2 cellular contexts compared by ENCODE assay signal in the genomic region with DNA sequence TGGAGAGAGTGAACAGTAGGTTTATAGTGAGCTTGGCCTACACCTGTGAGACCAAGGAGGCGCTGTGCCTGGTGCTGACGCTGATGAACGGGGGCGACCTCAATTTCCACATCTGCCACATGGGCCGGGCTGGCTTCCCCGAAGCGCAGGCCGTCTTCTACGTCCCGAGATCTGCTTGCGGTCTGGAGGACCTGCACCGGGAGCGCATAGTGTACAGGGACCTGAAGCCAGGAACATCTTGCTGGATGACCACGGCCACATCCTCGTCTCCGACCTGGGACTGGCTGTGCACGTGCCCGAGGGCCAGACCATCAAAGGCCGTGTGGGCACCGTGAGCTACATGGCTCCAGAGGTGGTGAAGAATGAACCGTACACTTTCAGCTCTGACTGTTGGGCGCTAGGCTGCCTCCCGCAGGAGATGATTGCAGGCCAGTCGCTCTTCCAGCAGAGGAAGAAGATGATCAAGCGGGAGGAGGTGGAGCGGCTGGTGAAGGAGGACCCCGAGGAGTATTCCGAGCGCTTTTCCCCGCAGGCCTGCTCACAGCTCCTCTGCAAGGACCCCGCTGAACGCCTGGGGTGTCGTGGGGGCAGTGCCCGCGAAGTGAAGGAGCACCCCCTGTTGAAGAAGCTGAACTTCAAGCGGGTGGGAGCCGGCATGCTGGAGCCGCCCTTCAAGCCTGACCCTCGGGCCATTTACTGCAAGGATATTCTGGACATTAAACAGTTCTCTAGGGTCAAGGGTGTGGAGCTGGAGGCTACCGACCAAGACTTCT.
TF ChIP-seq lines count a peak whose summit lies in the region.

No MANE protein-coding gene starts in this region.

TF ChIP-seq in GM23338, 12 proteins besides CTCF, POLR2A, EP300 and RAD21 (continued from another document):
- TF ChIP-seq, protein P1, sequence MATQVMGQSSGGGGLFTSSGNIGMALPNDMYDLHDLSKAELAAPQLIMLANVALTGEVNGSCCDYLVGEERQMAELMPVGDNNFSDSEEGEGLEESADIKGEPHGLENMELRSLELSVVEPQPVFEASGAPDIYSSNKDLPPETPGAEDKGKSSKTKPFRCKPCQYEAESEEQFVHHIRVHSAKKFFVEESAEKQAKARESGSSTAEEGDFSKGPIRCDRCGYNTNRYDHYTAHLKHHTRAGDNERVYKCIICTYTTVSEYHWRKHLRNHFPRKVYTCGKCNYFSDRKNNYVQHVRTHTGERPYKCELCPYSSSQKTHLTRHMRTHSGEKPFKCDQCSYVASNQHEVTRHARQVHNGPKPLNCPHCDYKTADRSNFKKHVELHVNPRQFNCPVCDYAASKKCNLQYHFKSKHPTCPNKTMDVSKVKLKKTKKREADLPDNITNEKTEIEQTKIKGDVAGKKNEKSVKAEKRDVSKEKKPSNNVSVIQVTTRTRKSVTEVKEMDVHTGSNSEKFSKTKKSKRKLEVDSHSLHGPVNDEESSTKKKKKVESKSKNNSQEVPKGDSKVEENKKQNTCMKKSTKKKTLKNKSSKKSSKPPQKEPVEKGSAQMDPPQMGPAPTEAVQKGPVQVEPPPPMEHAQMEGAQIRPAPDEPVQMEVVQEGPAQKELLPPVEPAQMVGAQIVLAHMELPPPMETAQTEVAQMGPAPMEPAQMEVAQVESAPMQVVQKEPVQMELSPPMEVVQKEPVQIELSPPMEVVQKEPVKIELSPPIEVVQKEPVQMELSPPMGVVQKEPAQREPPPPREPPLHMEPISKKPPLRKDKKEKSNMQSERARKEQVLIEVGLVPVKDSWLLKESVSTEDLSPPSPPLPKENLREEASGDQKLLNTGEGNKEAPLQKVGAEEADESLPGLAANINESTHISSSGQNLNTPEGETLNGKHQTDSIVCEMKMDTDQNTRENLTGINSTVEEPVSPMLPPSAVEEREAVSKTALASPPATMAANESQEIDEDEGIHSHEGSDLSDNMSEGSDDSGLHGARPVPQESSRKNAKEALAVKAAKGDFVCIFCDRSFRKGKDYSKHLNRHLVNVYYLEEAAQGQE (IDR thresholded peaks at IDR 0.05; ENCODE audit: unreplicated experiment), result no peak

TF ChIP-seq in WTC11, 78 proteins besides CTCF, POLR2A, EP300 and RAD21 (continued from another document):
- TF ChIP-seq, protein P2, sequence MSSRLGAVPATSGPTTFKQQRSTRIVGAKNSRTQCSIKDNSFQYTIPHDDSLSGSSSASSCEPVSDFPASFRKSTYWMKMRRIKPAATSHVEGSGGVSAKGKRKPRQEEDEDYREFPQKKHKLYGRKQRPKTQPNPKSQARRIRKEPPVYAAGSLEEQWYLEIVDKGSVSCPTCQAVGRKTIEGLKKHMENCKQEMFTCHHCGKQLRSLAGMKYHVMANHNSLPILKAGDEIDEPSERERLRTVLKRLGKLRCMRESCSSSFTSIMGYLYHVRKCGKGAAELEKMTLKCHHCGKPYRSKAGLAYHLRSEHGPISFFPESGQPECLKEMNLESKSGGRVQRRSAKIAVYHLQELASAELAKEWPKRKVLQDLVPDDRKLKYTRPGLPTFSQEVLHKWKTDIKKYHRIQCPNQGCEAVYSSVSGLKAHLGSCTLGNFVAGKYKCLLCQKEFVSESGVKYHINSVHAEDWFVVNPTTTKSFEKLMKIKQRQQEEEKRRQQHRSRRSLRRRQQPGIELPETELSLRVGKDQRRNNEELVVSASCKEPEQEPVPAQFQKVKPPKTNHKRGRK (CRISPR knock-in tag; IDR thresholded peaks at IDR 0.05; ENCODE audit: borderline replicate concordance), result no peak
- TF ChIP-seq FOXK1 (CRISPR knock-in tag; IDR thresholded peaks at IDR 0.05), result no peak
- TF ChIP-seq, protein P3, sequence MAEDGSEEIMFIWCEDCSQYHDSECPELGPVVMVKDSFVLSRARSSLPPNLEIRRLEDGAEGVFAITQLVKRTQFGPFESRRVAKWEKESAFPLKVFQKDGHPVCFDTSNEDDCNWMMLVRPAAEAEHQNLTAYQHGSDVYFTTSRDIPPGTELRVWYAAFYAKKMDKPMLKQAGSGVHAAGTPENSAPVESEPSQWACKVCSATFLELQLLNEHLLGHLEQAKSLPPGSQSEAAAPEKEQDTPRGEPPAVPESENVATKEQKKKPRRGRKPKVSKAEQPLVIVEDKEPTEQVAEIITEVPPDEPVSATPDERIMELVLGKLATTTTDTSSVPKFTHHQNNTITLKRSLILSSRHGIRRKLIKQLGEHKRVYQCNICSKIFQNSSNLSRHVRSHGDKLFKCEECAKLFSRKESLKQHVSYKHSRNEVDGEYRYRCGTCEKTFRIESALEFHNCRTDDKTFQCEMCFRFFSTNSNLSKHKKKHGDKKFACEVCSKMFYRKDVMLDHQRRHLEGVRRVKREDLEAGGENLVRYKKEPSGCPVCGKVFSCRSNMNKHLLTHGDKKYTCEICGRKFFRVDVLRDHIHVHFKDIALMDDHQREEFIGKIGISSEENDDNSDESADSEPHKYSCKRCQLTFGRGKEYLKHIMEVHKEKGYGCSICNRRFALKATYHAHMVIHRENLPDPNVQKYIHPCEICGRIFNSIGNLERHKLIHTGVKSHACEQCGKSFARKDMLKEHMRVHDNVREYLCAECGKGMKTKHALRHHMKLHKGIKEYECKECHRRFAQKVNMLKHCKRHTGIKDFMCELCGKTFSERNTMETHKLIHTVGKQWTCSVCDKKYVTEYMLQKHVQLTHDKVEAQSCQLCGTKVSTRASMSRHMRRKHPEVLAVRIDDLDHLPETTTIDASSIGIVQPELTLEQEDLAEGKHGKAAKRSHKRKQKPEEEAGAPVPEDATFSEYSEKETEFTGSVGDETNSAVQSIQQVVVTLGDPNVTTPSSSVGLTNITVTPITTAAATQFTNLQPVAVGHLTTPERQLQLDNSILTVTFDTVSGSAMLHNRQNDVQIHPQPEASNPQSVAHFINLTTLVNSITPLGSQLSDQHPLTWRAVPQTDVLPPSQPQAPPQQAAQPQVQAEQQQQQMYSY (CRISPR knock-in tag; IDR thresholded peaks at IDR 0.05), result no peak
- TF ChIP-seq, protein P4, sequence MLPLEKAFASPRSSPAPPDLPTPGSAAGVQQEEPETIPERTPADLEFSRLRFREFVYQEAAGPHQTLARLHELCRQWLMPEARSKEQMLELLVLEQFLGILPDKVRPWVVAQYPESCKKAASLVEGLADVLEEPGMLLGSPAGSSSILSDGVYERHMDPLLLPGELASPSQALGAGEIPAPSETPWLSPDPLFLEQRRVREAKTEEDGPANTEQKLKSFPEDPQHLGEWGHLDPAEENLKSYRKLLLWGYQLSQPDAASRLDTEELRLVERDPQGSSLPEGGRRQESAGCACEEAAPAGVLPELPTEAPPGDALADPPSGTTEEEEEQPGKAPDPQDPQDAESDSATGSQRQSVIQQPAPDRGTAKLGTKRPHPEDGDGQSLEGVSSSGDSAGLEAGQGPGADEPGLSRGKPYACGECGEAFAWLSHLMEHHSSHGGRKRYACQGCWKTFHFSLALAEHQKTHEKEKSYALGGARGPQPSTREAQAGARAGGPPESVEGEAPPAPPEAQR (CRISPR knock-in tag; IDR thresholded peaks at IDR 0.05), result no peak
- TF ChIP-seq, protein P5, sequence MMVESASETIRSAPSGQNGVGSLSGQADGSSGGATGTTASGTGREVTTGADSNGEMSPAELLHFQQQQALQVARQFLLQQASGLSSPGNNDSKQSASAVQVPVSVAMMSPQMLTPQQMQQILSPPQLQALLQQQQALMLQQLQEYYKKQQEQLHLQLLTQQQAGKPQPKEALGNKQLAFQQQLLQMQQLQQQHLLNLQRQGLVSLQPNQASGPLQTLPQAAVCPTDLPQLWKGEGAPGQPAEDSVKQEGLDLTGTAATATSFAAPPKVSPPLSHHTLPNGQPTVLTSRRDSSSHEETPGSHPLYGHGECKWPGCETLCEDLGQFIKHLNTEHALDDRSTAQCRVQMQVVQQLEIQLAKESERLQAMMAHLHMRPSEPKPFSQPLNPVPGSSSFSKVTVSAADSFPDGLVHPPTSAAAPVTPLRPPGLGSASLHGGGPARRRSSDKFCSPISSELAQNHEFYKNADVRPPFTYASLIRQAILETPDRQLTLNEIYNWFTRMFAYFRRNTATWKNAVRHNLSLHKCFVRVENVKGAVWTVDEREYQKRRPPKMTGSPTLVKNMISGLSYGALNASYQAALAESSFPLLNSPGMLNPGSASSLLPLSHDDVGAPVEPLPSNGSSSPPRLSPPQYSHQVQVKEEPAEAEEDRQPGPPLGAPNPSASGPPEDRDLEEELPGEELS (CRISPR knock-in tag; IDR thresholded peaks at IDR 0.05), result no peak
- TF ChIP-seq ZNF396 (CRISPR knock-in tag; IDR thresholded peaks at IDR 0.05; ENCODE audit: borderline replicate concordance), result no peak
